In genomic region chr16:57537194-57537505, GRCh38 we compare ENCODE assay signal across 8 cellular contexts. TPM values are rescaled to one million over a fixed set of nuclear protein-coding genes. Genes with fewer than 3 reads are reported as not detected.
DNase-seq lines count a peak whose midpoint lies in the region; ATAC-seq and TF ChIP-seq lines count a peak whose summit lies in the region.

No MANE protein-coding gene starts in this region.

- TF ChIP-seq POLR2A in tibial nerve (IDR thresholded peaks at IDR 0.05): no peak

- H3K27ac Mint-ChIP-seq in activated naive CD8-positive, alpha-beta T cell treated with anti-CD3 and anti-CD28 coated beads for 36 hours: peak overlapping the region; percentile 92

- no peaks in the 10 kb centered on the region for H3K9me3 ChIP-seq in lower lobe of right lung
- H3K9me3 ChIP-seq in tibial nerve: no peaks in the 10 kb centered on the region

- no peak for ATAC-seq in activated T-cell treated with anti-CD3 and anti-CD28 coated beads, Interleukin-2, amount 50 U/mL, for 4 hours
- ATAC-seq in lower lobe of right lung (no peak), HG03565 (IDR thresholded peaks at IDR 0.05; ENCODE audit: unreplicated experiment) (no peak)

- H3K4me1 Mint-ChIP-seq in activated T-cell treated with anti-CD3 and anti-CD28 coated beads, Interleukin-2, amount 50 U/mL, for 4 hours (ENCODE audit: low read depth): peaks cover 61% of the 10 kb centered on the region
- H3K4me1 Mint-ChIP-seq in activated naive CD8-positive, alpha-beta T cell treated with anti-CD3 and anti-CD28 coated beads for 36 hours: peaks cover 58% of the 10 kb centered on the region

- TF ChIP-seq CTCF in lower lobe of right lung (IDR thresholded peaks at IDR 0.05) (no peak), tibial nerve (IDR thresholded peaks at IDR 0.05) (no peak)

- H3K4me3 ChIP-seq in lower lobe of right lung (peak overlapping the region; percentile 88), tibial nerve (peak overlapping the region; percentile 66 to 84 (median 76))

- no peaks in the 10 kb centered on the region for H3K9me3 Mint-ChIP-seq in activated T-cell treated with anti-CD3 and anti-CD28 coated beads, Interleukin-2, amount 50 U/mL, for 4 hours
- H3K9me3 Mint-ChIP-seq in activated naive CD8-positive, alpha-beta T cell treated with anti-CD3 and anti-CD28 coated beads for 36 hours: no peaks in the 10 kb centered on the region

- intact Hi-C loops in lower lobe of right lung (cut with DNase I): no loop called here

- H3K27ac ChIP-seq in lower lobe of right lung (peak overlapping the region; percentile 87), tibial nerve (peak overlapping the region in 3 of 4 donors; percentile 87 to 93 (median 90))

- H3K4me3 Mint-ChIP-seq in activated T-cell treated with anti-CD3 and anti-CD28 coated beads, Interleukin-2, amount 50 U/mL, for 4 hours: peak overlapping the region; percentile 83
- H3K4me3 Mint-ChIP-seq in activated naive CD8-positive, alpha-beta T cell treated with anti-CD3 and anti-CD28 coated beads for 36 hours: peak overlapping the region; percentile 80

- peaks cover 4% of the 10 kb centered on the region for H3K27me3 ChIP-seq in lower lobe of right lung (ENCODE audit: low read depth)
- no peaks in the 10 kb centered on the region for H3K27me3 ChIP-seq in tibial nerve

- H3K36me3 ChIP-seq in lower lobe of right lung: no peaks in the 10 kb centered on the region
- no peaks in the 10 kb centered on the region for H3K36me3 ChIP-seq in tibial nerve

- DNase-seq in activated T-cell treated with anti-CD3 and anti-CD28 coated beads, Interleukin-2, amount 50 U/mL, for 4 hours: no peak
- DNase-seq in activated T-cell treated with anti-CD3 and anti-CD28 coated beads, Interleukin-2, amount 50 U/mL, for 48 hours: no peak
- DNase-seq in activated naive CD8-positive, alpha-beta T cell treated with anti-CD3 and anti-CD28 coated beads for 36 hours: no peak
- no peak for DNase-seq in lower lobe of right lung
- no peak for DNase-seq in tibial nerve (ENCODE audit: low spot score in 2 of 2)
- no peak for DNase-seq in SIG-M5 treated with dmso at 0.1 percent for 504 hours (lab: John Stamatoyannopoulos, UW; ENCODE audit: unreplicated experiment)
- DNase-seq in germinal center (ENCODE audit: low spot score): no peak

- 9 to 21% methylated on average over 8 of the region's 8 CpGs for WGBS in tibial nerve, 2 donors

- H3K4me1 ChIP-seq in lower lobe of right lung (peaks cover 45% of the 10 kb centered on the region), tibial nerve (peaks cover 0 to 47% (median 31%) of the 10 kb centered on the region in 4 donors)

- no peak for TF ChIP-seq EP300 in tibial nerve (IDR thresholded peaks at IDR 0.05)

- H3K36me3 Mint-ChIP-seq in activated T-cell treated with anti-CD3 and anti-CD28 coated beads, Interleukin-2, amount 50 U/mL, for 4 hours (ENCODE audit: insufficient read depth): no peaks in the 10 kb centered on the region
- peaks cover 2% of the 10 kb centered on the region for H3K36me3 Mint-ChIP-seq in activated naive CD8-positive, alpha-beta T cell treated with anti-CD3 and anti-CD28 coated beads for 36 hours

- no peaks in the 10 kb centered on the region for H3K27me3 Mint-ChIP-seq in activated T-cell treated with anti-CD3 and anti-CD28 coated beads, Interleukin-2, amount 50 U/mL, for 4 hours (ENCODE audit: low read depth)
- H3K27me3 Mint-ChIP-seq in activated naive CD8-positive, alpha-beta T cell treated with anti-CD3 and anti-CD28 coated beads for 36 hours: no peaks in the 10 kb centered on the region

RNA-seq across cellular contexts. Expression of gene CCDC102A, which starts 0.8 kb away (rescaled TPM):
- 1 to 10 TPM; 4.6 to 8.9 (median 6.9) TPM for total RNA-seq in activated T-cell treated with anti-CD3 and anti-CD28 coated beads, Interleukin-2, amount 50 U/mL, for 4 hours
- 10 to 100 TPM in 1 of 2 experiments, 1 to 10 TPM in 1; 8.7 to 10.2 TPM for total RNA-seq in activated naive CD8-positive, alpha-beta T cell treated with anti-CD3 and anti-CD28 coated beads for 36 hours
- total RNA-seq in lower lobe of right lung (12.8 TPM), tibial nerve (10 to 100 TPM; 17.4 to 30.4 (median 24.5) TPM)

RNA-seq across cellular contexts. Expression of gene ADGRG5, which starts 5.3 kb away (rescaled TPM):
- total RNA-seq in activated T-cell treated with anti-CD3 and anti-CD28 coated beads, Interleukin-2, amount 50 U/mL, for 4 hours: 1 to 10 TPM; 1.7 to 6.7 (median 6.5) TPM
- total RNA-seq in activated naive CD8-positive, alpha-beta T cell treated with anti-CD3 and anti-CD28 coated beads for 36 hours: 1 to 10 TPM; 1.3 to 1.4 TPM
- total RNA-seq in lower lobe of right lung (1.4 TPM), tibial nerve (1 to 10 TPM in 2 of 4 donors, under 1 TPM in 1, not detected in 1; 0.22 to 3.3 (median 1.2) TPM)

RNA-seq across cellular contexts. Expression of gene DOK4, which starts 50.9 kb away (rescaled TPM):
- 1 to 10 TPM; 1.1 to 2.6 (median 1.6) TPM for total RNA-seq in activated T-cell treated with anti-CD3 and anti-CD28 coated beads, Interleukin-2, amount 50 U/mL, for 4 hours
- total RNA-seq in activated naive CD8-positive, alpha-beta T cell treated with anti-CD3 and anti-CD28 coated beads for 36 hours: 1 to 10 TPM; 4.5 to 4.8 TPM
- total RNA-seq in lower lobe of right lung: 57.3 TPM
- 10 to 100 TPM; 22.8 to 33.1 (median 29.1) TPM for total RNA-seq in tibial nerve

Comparison
In these comparisons a context has a peak if more than half of its experiments do, and no peak if none do; other contexts are left out.
1. RNA of gene DOK4, which starts 50.9 kb away (total RNA-seq): 57.3 TPM in lower lobe of right lung (single experiment) and 22.8 to 33.1 TPM in tibial nerve; 4.5 to 4.8 TPM in activated naive CD8-positive, alpha-beta T cell treated with anti-CD3 and anti-CD28 coated beads for 36 hours and 1.1 to 2.6 TPM in activated T-cell treated with anti-CD3 and anti-CD28 coated beads, Interleukin-2, amount 50 U/mL, for 4 hours; every median in the first group is over 4 times any median in the second.